ENCODE assay signal across 9 cellular contexts in genomic region chr22:41920271-41920976, GRCh38. TPM values are rescaled to one million over a fixed set of nuclear protein-coding genes. Genes with fewer than 3 reads are reported as not detected.
DNase-seq lines count a peak whose midpoint lies in the region; ATAC-seq and TF ChIP-seq lines count a peak whose summit lies in the region.
"Had no signal": no experiment of that assay in that cellular context is flagged by ENCODE, and none has a peak within 500 bp of the region (broad histone marks: within the 10 kb centered on the region; RNA-seq: fewer than 3 reads in every experiment).

No MANE protein-coding gene starts in this region.

- no peak overlapping the region for H3K27ac ChIP-seq in CD8-positive, alpha-beta memory T cell (ENCODE audit: low read depth, low read length)
- H3K27ac ChIP-seq in thyroid gland: no peak overlapping the region

- H3K27me3 ChIP-seq in CD8-positive, alpha-beta memory T cell (ENCODE audit: insufficient read depth, low read length, poor library complexity, severe bottlenecking): peaks cover 11% of the 10 kb centered on the region
- peaks cover 13% of the 10 kb centered on the region for H3K27me3 ChIP-seq in thyroid gland

- H3K27ac Mint-ChIP-seq in CD8-positive, alpha-beta memory T cell: peak overlapping the region in 1 of 8 donors; percentile 60
- peak overlapping the region; percentile 100 for H3K27ac Mint-ChIP-seq in memory B cell
- H3K27ac Mint-ChIP-seq in activated T-helper 2 cell treated with anti-CD3 and anti-CD28 coated beads, Interferon-gamma antibody, Interleukin-2, Interleukin-4, amounts not matched to agents 10 μg/mL and 5 μg/mL and 100 μg/mL, durations not matched to agents 14 hours and 24 hours and 36 hours: no peak overlapping the region

- H3K36me3 Mint-ChIP-seq in CD8-positive, alpha-beta memory T cell: peaks cover 0 to 4% (median 0%) of the 10 kb centered on the region in 3 donors
- H3K36me3 Mint-ChIP-seq in memory B cell: peaks cover 13% of the 10 kb centered on the region
- no peaks in the 10 kb centered on the region for H3K36me3 Mint-ChIP-seq in activated T-helper 2 cell treated with anti-CD3 and anti-CD28 coated beads, Interferon-gamma antibody, Interleukin-2, Interleukin-4, amounts not matched to agents 10 μg/mL and 5 μg/mL and 100 μg/mL, durations not matched to agents 14 hours and 24 hours and 36 hours (ENCODE audit: low read depth)

- H3K36me3 ChIP-seq in CD8-positive, alpha-beta memory T cell (ENCODE audit: insufficient read depth, low read length): no peaks in the 10 kb centered on the region
- no peaks in the 10 kb centered on the region for H3K36me3 ChIP-seq in thyroid gland

- H3K27me3 Mint-ChIP-seq in CD8-positive, alpha-beta memory T cell: peaks cover 11 to 12% of the 10 kb centered on the region in 2 donors
- no peaks in the 10 kb centered on the region for H3K27me3 Mint-ChIP-seq in memory B cell
- peaks cover 23% of the 10 kb centered on the region for H3K27me3 Mint-ChIP-seq in activated T-helper 2 cell treated with anti-CD3 and anti-CD28 coated beads, Interferon-gamma antibody, Interleukin-2, Interleukin-4, amounts not matched to agents 10 μg/mL and 5 μg/mL and 100 μg/mL, durations not matched to agents 14 hours and 24 hours and 36 hours (ENCODE audit: low read depth)

- no peak for TF ChIP-seq POLR2A in thyroid gland (IDR thresholded peaks at IDR 0.05)

- intact Hi-C loops in activated T-helper 2 cell treated with anti-CD3 and anti-CD28 coated beads, Interferon-gamma antibody, Interleukin-2, Interleukin-4, amounts not matched to agents 10 μg/mL and 5 μg/mL and 100 μg/mL, durations not matched to agents 14 hours and 24 hours and 36 hours (cut with micrococcal nuclease): no loop called here
- intact Hi-C loops in thyroid gland (cut with DNase I): no loop called here

- DNase-seq in CD8-positive, alpha-beta memory T cell: no peak
- DNase-seq in NOMO-1 (lab: John Stamatoyannopoulos, UW; ENCODE audit: unreplicated experiment in 2 of 2): peak; percentile 54 to 59
- DNase-seq in memory B cell (ENCODE audit: low spot score in 2 of 2): peak; percentile 70 to 80
- DNase-seq in activated T-helper 2 cell treated with anti-CD3 and anti-CD28 coated beads, Interferon-gamma antibody, Interleukin-2, Interleukin-4, amounts not matched to agents 10 μg/mL and 5 μg/mL and 100 μg/mL, durations not matched to agents 14 hours and 24 hours and 36 hours (ENCODE audit: low spot score): no peak
- DNase-seq in thyroid gland: no peak
- no peak for DNase-seq in H4 (ENCODE audit: low spot score)

- no peaks in the 10 kb centered on the region for H3K9me3 Mint-ChIP-seq in CD8-positive, alpha-beta memory T cell
- no peaks in the 10 kb centered on the region for H3K9me3 Mint-ChIP-seq in memory B cell
- no peaks in the 10 kb centered on the region for H3K9me3 Mint-ChIP-seq in activated T-helper 2 cell treated with anti-CD3 and anti-CD28 coated beads, Interferon-gamma antibody, Interleukin-2, Interleukin-4, amounts not matched to agents 10 μg/mL and 5 μg/mL and 100 μg/mL, durations not matched to agents 14 hours and 24 hours and 36 hours

- CTCF ChIA-PET in CD8-positive, alpha-beta memory T cell (lab: Charles Lee): interaction anchor here (2.1 kb wide), 1 partner anchor 20 kb away, joined by 7 read pairs; no protein-coding TSS in a partner anchor

- H3K9me3 ChIP-seq in CD8-positive, alpha-beta memory T cell (ENCODE audit: low read length): no peaks in the 10 kb centered on the region
- no peaks in the 10 kb centered on the region for H3K9me3 ChIP-seq in thyroid gland

- 62 to 63% methylated on average over 8 to 16 of the region's 21 CpGs for WGBS in thyroid gland, 2 donors

- peak overlapping the region in 5 of 7 donors; percentile 15 to 78 (median 60) for H3K4me3 Mint-ChIP-seq in CD8-positive, alpha-beta memory T cell
- H3K4me3 Mint-ChIP-seq in memory B cell: peak overlapping the region; percentile 89
- H3K4me3 Mint-ChIP-seq in activated T-helper 2 cell treated with anti-CD3 and anti-CD28 coated beads, Interferon-gamma antibody, Interleukin-2, Interleukin-4, amounts not matched to agents 10 μg/mL and 5 μg/mL and 100 μg/mL, durations not matched to agents 14 hours and 24 hours and 36 hours (ENCODE audit: low read depth): no peak overlapping the region

- H3K4me1 ChIP-seq in CD8-positive, alpha-beta memory T cell (ENCODE audit: insufficient read depth, low read length): peaks cover 18% of the 10 kb centered on the region
- H3K4me1 ChIP-seq in thyroid gland: peaks cover 5 to 16% of the 10 kb centered on the region in 2 donors

- POLR2A ChIA-PET in CD8-positive, alpha-beta memory T cell (lab: Charles Lee): interaction anchor here (1.4 to 1.5 kb wide), 2 partner anchors 13 to 20 kb away, joined by 8 to 10 read pairs; no protein-coding TSS in a partner anchor

- no peak overlapping the region for H3K4me3 ChIP-seq in CD8-positive, alpha-beta memory T cell (ENCODE audit: low read length)
- H3K4me3 ChIP-seq in thyroid gland (replicated peaks in 1 of 3): peak overlapping the region in 1 of 3 donors; percentile 31

- TF ChIP-seq CTCF in thyroid gland (IDR thresholded peaks at IDR 0.05): no peak

- peaks cover 4 to 29% (median 18%) of the 10 kb centered on the region in 3 donors for H3K4me1 Mint-ChIP-seq in CD8-positive, alpha-beta memory T cell
- H3K4me1 Mint-ChIP-seq in memory B cell: peaks cover 52% of the 10 kb centered on the region
- H3K4me1 Mint-ChIP-seq in activated T-helper 2 cell treated with anti-CD3 and anti-CD28 coated beads, Interferon-gamma antibody, Interleukin-2, Interleukin-4, amounts not matched to agents 10 μg/mL and 5 μg/mL and 100 μg/mL, durations not matched to agents 14 hours and 24 hours and 36 hours (ENCODE audit: low read depth): peaks cover 9% of the 10 kb centered on the region

- ATAC-seq in GM21390 (IDR thresholded peaks at IDR 0.05; ENCODE audit: unreplicated experiment): peak; percentile 16
- ATAC-seq in memory B cell (ENCODE audit: low read depth): peak; percentile 10
- no peak for ATAC-seq in SK-N-SH treated with all-trans-retinoic acid at 6 μM for 48 hours

TF ChIP-seq in SK-N-SH treated with all-trans-retinoic acid at 6 μM for 48 hours, 23 proteins besides CTCF, POLR2A, EP300 and RAD21 (continues in another document):
- no peak for TF ChIP-seq GLIS3 (CRISPR knock-in tag; IDR thresholded peaks at IDR 0.05)
- TF ChIP-seq ISL1 (CRISPR knock-in tag; IDR thresholded peaks at IDR 0.05): no peak
- no peak for TF ChIP-seq OSR1 (CRISPR knock-in tag; IDR thresholded peaks at IDR 0.05)
- no peak for TF ChIP-seq ZC3H10 (CRISPR knock-in tag; IDR thresholded peaks at IDR 0.05)
- no peak for TF ChIP-seq ZNF565 (CRISPR knock-in tag; conservative IDR thresholded peaks at IDR 0.05; ENCODE audit: low read depth)
- TF ChIP-seq TSHZ2 (CRISPR knock-in tag; IDR thresholded peaks at IDR 0.05): no peak
- TF ChIP-seq CSDC2 (CRISPR knock-in tag; IDR thresholded peaks at IDR 0.05): no peak
- no peak for TF ChIP-seq TOX (CRISPR knock-in tag; IDR thresholded peaks at IDR 0.05; ENCODE audit: borderline replicate concordance)
- TF ChIP-seq PPARA (CRISPR knock-in tag; IDR thresholded peaks at IDR 0.05; ENCODE audit: borderline replicate concordance): no peak
- no peak for TF ChIP-seq ZNF70 (CRISPR knock-in tag; IDR thresholded peaks at IDR 0.05)

RNA-seq across cellular contexts. Expression of gene SHISA8, which starts 5.5 kb away (rescaled TPM):
- 1 to 10 TPM; 1.3 to 1.4 TPM for total RNA-seq in CD8-positive, alpha-beta memory T cell
- not detected for polyA plus RNA-seq in CD8-positive, alpha-beta memory T cell
- 1.0 and 1.7 TPM in 2 replicates for total RNA-seq in activated T-helper 2 cell treated with anti-CD3 and anti-CD28 coated beads, Interferon-gamma antibody, Interleukin-2, Interleukin-4, amounts not matched to agents 10 μg/mL and 5 μg/mL and 100 μg/mL, durations not matched to agents 14 hours and 24 hours and 36 hours
- not detected for total RNA-seq in thyroid gland
- total RNA-seq in H4 (2014; rRNA removed; shearing (Covaris generic)): not detected in 2 replicates
- total RNA-seq: T-helper 2 cell treated with Interferon-gamma antibody and Interleukin-4, amounts not matched to agents 100 ng/mL and 5 ng/mL, for 36 hours had no signal

RNA-seq across cellular contexts. Expression of gene TNFRSF13C, which starts 6.2 kb away (rescaled TPM):
- total RNA-seq in CD8-positive, alpha-beta memory T cell: 1 to 10 TPM; 5.4 to 5.9 TPM
- polyA plus RNA-seq in CD8-positive, alpha-beta memory T cell: 2.0 TPM
- 2.7 and 3.1 TPM in 2 replicates for total RNA-seq in activated T-helper 2 cell treated with anti-CD3 and anti-CD28 coated beads, Interferon-gamma antibody, Interleukin-2, Interleukin-4, amounts not matched to agents 10 μg/mL and 5 μg/mL and 100 μg/mL, durations not matched to agents 14 hours and 24 hours and 36 hours
- total RNA-seq in thyroid gland: not detected
- 0.10 TPM in 1 of 2 replicates, not detected in the other for total RNA-seq in H4 (2014; rRNA removed; shearing (Covaris generic))

RNA-seq across cellular contexts. Expression of gene CENPM, which starts 26.5 kb away (rescaled TPM):
- total RNA-seq in CD8-positive, alpha-beta memory T cell: 10 to 100 TPM; 73.2 to 77.5 TPM
- 19.2 TPM for polyA plus RNA-seq in CD8-positive, alpha-beta memory T cell
- 58.6 and 59.3 TPM in 2 replicates for total RNA-seq in activated T-helper 2 cell treated with anti-CD3 and anti-CD28 coated beads, Interferon-gamma antibody, Interleukin-2, Interleukin-4, amounts not matched to agents 10 μg/mL and 5 μg/mL and 100 μg/mL, durations not matched to agents 14 hours and 24 hours and 36 hours
- total RNA-seq in thyroid gland: under 1 TPM in 1 of 4 donors, not detected in 3; 0.56 TPM
- 52.7 and 62.4 TPM in 2 replicates for total RNA-seq in H4 (2014; rRNA removed; shearing (Covaris generic))

RNA-seq across cellular contexts. Expression of gene SEPTIN3, which starts 48.8 kb away (rescaled TPM):
- total RNA-seq in CD8-positive, alpha-beta memory T cell: under 1 TPM; 0.33 to 0.51 TPM
- polyA plus RNA-seq in CD8-positive, alpha-beta memory T cell: not detected
- 7.1 and 8.5 TPM in 2 replicates for total RNA-seq in activated T-helper 2 cell treated with anti-CD3 and anti-CD28 coated beads, Interferon-gamma antibody, Interleukin-2, Interleukin-4, amounts not matched to agents 10 μg/mL and 5 μg/mL and 100 μg/mL, durations not matched to agents 14 hours and 24 hours and 36 hours
- total RNA-seq in thyroid gland: under 1 TPM; 0.22 to 0.75 (median 0.40) TPM
- 4.2 and 4.5 TPM in 2 replicates for total RNA-seq in H4 (2014; rRNA removed; shearing (Covaris generic))

Comparison
In these comparisons a context has a peak if more than half of its experiments do, and no peak if none do; other contexts are left out.
1. DNase-seq: peak in NOMO-1 (2 of 2) and memory B cell (2 of 2); none in CD8-positive, alpha-beta memory T cell (0 of 5), activated T-helper 2 cell treated with anti-CD3 and anti-CD28 coated beads, Interferon-gamma antibody, Interleukin-2, Interleukin-4, amounts not matched to agents 10 μg/mL and 5 μg/mL and 100 μg/mL, durations not matched to agents 14 hours and 24 hours and 36 hours (single experiment), thyroid gland (0 of 2) and H4 (single experiment).
2. RNA of gene CENPM, which starts 26.5 kb away (total RNA-seq): 73.2 to 77.5 TPM in CD8-positive, alpha-beta memory T cell, 52.7 to 62.4 TPM in H4 and 58.6 to 59.3 TPM in activated T-helper 2 cell treated with anti-CD3 and anti-CD28 coated beads, Interferon-gamma antibody, Interleukin-2, Interleukin-4, amounts not matched to agents 10 μg/mL and 5 μg/mL and 100 μg/mL, durations not matched to agents 14 hours and 24 hours and 36 hours; 0.56 TPM in thyroid gland; every median in the first group is over 10 times any median in the second.